10 cellular contexts compared by ENCODE assay signal in the genomic region with DNA sequence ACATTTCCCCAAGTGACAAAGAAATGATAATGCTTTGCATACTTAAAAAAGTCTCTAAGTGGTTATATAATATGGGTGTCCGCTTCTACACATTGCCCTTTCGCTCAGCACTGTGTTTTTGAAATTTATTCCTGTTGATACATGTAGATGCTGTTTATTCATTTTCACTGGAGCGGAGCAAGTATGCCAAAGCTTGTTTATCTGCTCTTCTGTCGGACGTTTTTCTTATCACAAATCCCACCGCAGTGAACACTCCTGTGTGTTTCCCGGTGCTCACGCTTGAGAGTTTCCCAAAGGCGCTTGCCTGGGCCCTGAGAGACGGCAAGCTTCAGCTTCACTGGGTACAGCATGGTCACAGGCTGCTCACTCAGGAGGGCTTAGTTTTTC. TPM values are rescaled to one million over a fixed set of nuclear protein-coding genes. Genes with fewer than 3 reads are reported as not detected.
DNase-seq lines count a peak whose midpoint lies in the region; ATAC-seq, FAIRE-seq and TF ChIP-seq lines count a peak whose summit lies in the region.
"Had no signal": no experiment of that assay in that cellular context is flagged by ENCODE, and none has a peak within 500 bp of the region (broad histone marks: within the 10 kb centered on the region; RNA-seq: fewer than 3 reads in every experiment).

No MANE protein-coding gene starts in this region.

- no peak overlapping the region for H3K4me3 Mint-ChIP-seq in activated T-helper 17 cell treated with anti-CD3 and anti-CD28 coated beads, Interleukin-2, amount 50 U/mL, for 72 hours

- no peaks in the 10 kb centered on the region for H3K27me3 ChIP-seq in AG04450 (ENCODE audit: control insufficient read depth, insufficient read depth, low read length)
- no peaks in the 10 kb centered on the region for H3K27me3 ChIP-seq in sigmoid colon

- peaks cover 75% of the 10 kb centered on the region for H3K36me3 Mint-ChIP-seq in activated T-helper 17 cell treated with anti-CD3 and anti-CD28 coated beads, Interleukin-2, amount 50 U/mL, for 72 hours (ENCODE audit: low read depth)

- TF ChIP-seq POLR2A in sigmoid colon (IDR thresholded peaks at IDR 0.05) = no peak

- no peaks in the 10 kb centered on the region for H3K4me1 Mint-ChIP-seq in activated T-helper 17 cell treated with anti-CD3 and anti-CD28 coated beads, Interleukin-2, amount 50 U/mL, for 72 hours

- CTCF ChIA-PET in AG04450 (lab: Charles Lee) = no interaction called here

- WGBS in sigmoid colon, 2 donors = 87 to 92% methylated on average over 10 of the region's 10 CpGs

- intact Hi-C loops in sigmoid colon (cut with DNase I) = no loop called here

- no peak for TF ChIP-seq CTCF in AG04450 (IDR thresholded peaks at IDR 0.05; ENCODE audit: low read depth, low read length)
- TF ChIP-seq CTCF in fibroblast of the aortic adventitia (IDR thresholded peaks at IDR 0.05; ENCODE audit: insufficient read depth, low read length) = no peak
- no peak for TF ChIP-seq CTCF in sigmoid colon (IDR thresholded peaks at IDR 0.05)

- H3K27ac Mint-ChIP-seq in activated T-helper 17 cell treated with anti-CD3 and anti-CD28 coated beads, Interleukin-2, amount 50 U/mL, for 72 hours = no peak overlapping the region

- DNase-seq in AG04450 (ENCODE audit: low read depth, low spot score) (no peak), fibroblast of the aortic adventitia (ENCODE audit: low read depth) (no peak), sigmoid colon (no peak), urothelium cell line (ENCODE audit: low spot score) (no peak), NCI-H446 (lab: John Stamatoyannopoulos, UW) (no peak), HTR-8/SVneo (ENCODE audit: insufficient read length, low spot score) (no peak)
- DNase-seq: stimulated activated naive CD4-positive, alpha-beta T cell; T-helper 1 cell had no signal

- H3K4me1 ChIP-seq in sigmoid colon = peaks cover 0 to 25% (median 21%) of the 10 kb centered on the region in 4 donors

- POLR2A ChIA-PET in AG04450 (lab: Yijun Ruan, JAX) = interaction anchor here (1.6 kb wide), 1 partner anchor 49 kb away, joined by 6 read pairs; no protein-coding TSS in a partner anchor

- no peak for TF ChIP-seq EP300 in sigmoid colon (IDR thresholded peaks at IDR 0.05)

- peak; percentile 23 for ATAC-seq in activated T-helper 17 cell treated with anti-CD3 and anti-CD28 coated beads, Interleukin-2, amount 50 U/mL, for 72 hours (replicated peaks)
- ATAC-seq in GM21447 (IDR thresholded peaks at IDR 0.05; ENCODE audit: unreplicated experiment) = no peak

- peaks cover 6 to 90% (median 30%) of the 10 kb centered on the region in 4 donors for H3K36me3 ChIP-seq in sigmoid colon

- H3K9me3 ChIP-seq in AG04450 (ENCODE audit: control insufficient read depth, insufficient read depth, low read length) (no peaks in the 10 kb centered on the region; the same call in 1 of the 2 replicates), sigmoid colon (no peaks in the 10 kb centered on the region)

- FAIRE-seq in urothelium cell line (lab: Jason Lieb, UNC) (no peak), HTR-8/SVneo (lab: Jason Lieb, UNC) (no peak)

- no peaks in the 10 kb centered on the region for H3K27me3 Mint-ChIP-seq in activated T-helper 17 cell treated with anti-CD3 and anti-CD28 coated beads, Interleukin-2, amount 50 U/mL, for 72 hours

- H3K27ac ChIP-seq in AG04450 (ENCODE audit: low read depth, low read length) (peak overlapping the region; percentile 89), sigmoid colon (peak overlapping the region; percentile 57 to 72 (median 70))

- H3K9me3 Mint-ChIP-seq in activated T-helper 17 cell treated with anti-CD3 and anti-CD28 coated beads, Interleukin-2, amount 50 U/mL, for 72 hours = no peaks in the 10 kb centered on the region

- H3K4me3 ChIP-seq in AG04450 (ENCODE audit: low read depth, low read length) = no peak overlapping the region
- H3K4me3 ChIP-seq in fibroblast of the aortic adventitia (ENCODE audit: low read depth, low read length) = peak overlapping the region; percentile 18
- no peak overlapping the region for H3K4me3 ChIP-seq in sigmoid colon

RNA-seq across cellular contexts. Expression of a gene that starts 50.2 kb away (rescaled TPM):
- polyA plus RNA-seq in AG04450 (2011; rRNA removed) (10.9 and 11.9 TPM in 2 replicates), sigmoid colon (10 to 100 TPM in 1 of 3 donors, 1 to 10 TPM in 2; 6.0 to 51.0 (median 9.7) TPM)
- polyA minus RNA-seq in AG04450 (2011; rRNA and poly(A)+ RNA removed) = 11.9 and 14.6 TPM in 2 replicates
- 10 to 100 TPM; 29.4 to 67.7 TPM for total RNA-seq in activated T-helper 17 cell treated with anti-CD3 and anti-CD28 coated beads, Interleukin-2, amount 50 U/mL, for 72 hours
- total RNA-seq in fibroblast of the aortic adventitia (ENCODE audit: low replicate concordance) (11.4 and 20.4 TPM in 2 replicates), sigmoid colon (10 to 100 TPM; 25.7 to 51.5 (median 28.9) TPM)
